In the genomic region with DNA sequence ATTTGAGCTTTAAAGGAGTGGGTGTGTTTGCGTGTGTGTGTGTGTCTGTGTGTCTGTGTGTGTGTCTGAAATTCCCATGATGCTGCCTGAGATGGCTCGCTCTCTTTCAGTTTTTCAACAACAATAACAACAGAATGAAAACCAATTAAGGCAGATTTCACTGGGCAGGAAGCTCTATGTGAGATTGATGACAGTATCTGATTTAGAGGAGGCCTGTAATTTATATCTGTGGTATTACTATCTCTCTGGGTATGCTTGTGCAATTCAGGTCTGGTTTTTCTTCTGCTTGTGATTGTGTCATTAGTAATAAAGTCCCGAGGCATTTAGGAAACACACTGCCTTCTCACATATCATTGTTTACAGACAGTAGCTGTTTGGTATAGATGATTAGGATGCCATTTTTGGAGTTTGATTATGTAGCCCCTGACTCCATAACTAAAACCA, we compare ENCODE assay signal across 9 cellular contexts.
DNase-seq lines count a peak whose midpoint lies in the region; ATAC-seq and TF ChIP-seq lines count a peak whose summit lies in the region.
"Had no signal": no experiment of that assay in that cellular context is flagged by ENCODE, and none has a peak within 500 bp of the region (broad histone marks: within the 10 kb centered on the region; RNA-seq: fewer than 3 reads in every experiment).

No MANE protein-coding gene starts in this region.

- DNase-seq in SIG-M5 treated with dmso at 0.1 percent for 504 hours (lab: John Stamatoyannopoulos, UW; ENCODE audit: unreplicated experiment): peak; percentile 57
- no peak for DNase-seq in SIG-M5 (lab: John Stamatoyannopoulos, UW)
- no peak for DNase-seq in RWPE2 (ENCODE audit: low spot score)
- peak; percentile 58 for DNase-seq in fibroblast of peridontal ligament (ENCODE audit: extremely low read depth)
- no peak for DNase-seq in spleen
- DNase-seq in effector CD8-positive, alpha-beta T cell (lab: John Stamatoyannopoulos, UW): no peak
- no peak for DNase-seq in activated effector memory CD4-positive, alpha-beta T cell treated with anti-CD3 and anti-CD28 coated beads, Interleukin-2, amount 50 U/mL, for 16 hours

- no peaks in the 10 kb centered on the region for H3K9me3 ChIP-seq in RWPE2 (ENCODE audit: severe bottlenecking)
- H3K9me3 ChIP-seq in spleen: no peaks in the 10 kb centered on the region

- H3K4me1 ChIP-seq in RWPE2 (ENCODE audit: insufficient read depth, poor library complexity, severe bottlenecking) (peaks cover 53% of the 10 kb centered on the region), spleen (peaks cover 19 to 95% (median 55%) of the 10 kb centered on the region in 6 donors)

- H3K27ac ChIP-seq in RWPE2 (ENCODE audit: poor library complexity, severe bottlenecking) (peak overlapping the region; percentile 65), spleen (peak overlapping the region; percentile 11 to 75 (median 60))

- TF ChIP-seq POLR2A in spleen (IDR thresholded peaks at IDR 0.05): no peak

- no peaks in the 10 kb centered on the region for H3K27me3 ChIP-seq in RWPE2 (ENCODE audit: insufficient read depth, poor library complexity, severe bottlenecking)
- no peaks in the 10 kb centered on the region for H3K27me3 ChIP-seq in spleen (replicated peaks in 1 of 7)

- intact Hi-C loops in spleen (cut with DNase I; ENCODE audit: low total_unique reads): no loop called here

- H3K36me3 ChIP-seq in RWPE2 (ENCODE audit: low read depth) (no peaks in the 10 kb centered on the region), spleen (peaks cover 0 to 3% (median 0%) of the 10 kb centered on the region in 6 donors)

- WGBS in spleen, 5 donors: 22 to 36% (median 27%) methylated on average over 3 of the region's 3 CpGs

- H3K4me3 ChIP-seq in RWPE2 (ENCODE audit: severe bottlenecking): no peak overlapping the region
- H3K4me3 ChIP-seq in spleen: no peak overlapping the region

- peak; percentile 59 for ATAC-seq in RWPE2 (ENCODE audit: low read depth)
- no peak for ATAC-seq in GM19324 (IDR thresholded peaks at IDR 0.05; ENCODE audit: low FRiP score, unreplicated experiment)
- ATAC-seq: HCT116 had no signal

- TF ChIP-seq CTCF in RWPE2 (IDR thresholded peaks at IDR 0.05; ENCODE audit: poor library complexity, severe bottlenecking): no peak
- no peak for TF ChIP-seq CTCF in spleen (IDR thresholded peaks at IDR 0.05 in 8 of 11, conservative IDR thresholded peaks at IDR 0.05 in 3 of 11)

Comparison
In these comparisons a context has a peak if more than half of its experiments do, and no peak if none do; other contexts are left out.
1. DNase-seq: peak in SIG-M5 treated with dmso at 0.1 percent for 504 hours (single experiment) and fibroblast of peridontal ligament (single experiment); none in SIG-M5 (single experiment), RWPE2 (single experiment), spleen (single experiment), effector CD8-positive, alpha-beta T cell (single experiment) and activated effector memory CD4-positive, alpha-beta T cell treated with anti-CD3 and anti-CD28 coated beads, Interleukin-2, amount 50 U/mL, for 16 hours (single experiment).